In genomic region chr17:40382251-40382650, GRCh38 we compare ENCODE assay signal across 25 cellular contexts. TPM values are rescaled to one million over a fixed set of nuclear protein-coding genes. Genes with fewer than 3 reads are reported as not detected.
"Had no signal": no experiment of that assay in that cellular context is flagged by ENCODE, and none has a peak within 500 bp of the region (broad histone marks: within the 10 kb centered on the region; RNA-seq: fewer than 3 reads in every experiment).

No MANE protein-coding gene starts in this region.

- ATAC-seq: left colon; left lung; lower lobe of right lung; naive thymus-derived CD8-positive, alpha-beta T cell; right lobe of liver; stimulated activated memory B cell treated with anti-CD40 and anti-IgM and Interleukin-4, amounts not matched to agents 10 μg/mL and 1 μg/mL and 100 μg/mL, for 72 hours; stimulated activated naive CD8-positive, alpha-beta T cell treated with anti-CD3 and anti-CD28 coated beads, Interleukin-15, amount 100 ng/mL, for 72 hours had no signal

- DNase-seq: hypothalamus; immature natural killer cell; kidney; left colon; left lung; lower lobe of right lung; mammary epithelial cell; mesenchymal stem cell; naive thymus-derived CD8-positive, alpha-beta T cell; nephron progenitor cell; occipital lobe; right lobe of liver; stimulated activated CD4-positive, alpha-beta T cell treated with anti-CD3 and anti-CD28 coated beads, Interleukin-1b, Interleukin-23, amount 100 ng/mL, for 48 hours; stimulated activated CD4-positive, alpha-beta T cell treated with anti-CD3 and anti-CD28 coated beads, Interleukin-2, amount 100 ng/mL, for 48 hours; stimulated activated CD4-positive, alpha-beta T cell treated with anti-CD3 and anti-CD28 coated beads, Interleukin-4, amount 100 ng/mL, for 4 hours; stimulated activated CD8-positive, alpha-beta memory T cell treated with anti-CD3 and anti-CD28 coated beads, Interleukin-4, amount 100 ng/mL, for 48 hours; stimulated activated naive CD4-positive, alpha-beta T cell treated with Interleukin-2 at 50 U/mL for 16 hours; stimulated activated naive CD8-positive, alpha-beta T cell treated with anti-CD3 and anti-CD28 coated beads, Interleukin-15, amount 100 ng/mL, for 72 hours; substantia nigra; uterus had no signal

RNA-seq across cellular contexts. Expression of gene GJD3, which starts 17.7 kb away (rescaled TPM):
- total RNA-seq: naive thymus-derived CD8-positive, alpha-beta T cell; progenitor cell of endocrine pancreas; smooth muscle cell; temporal lobe; tibial nerve had no signal
